In genomic region chr10:101630420-101630920, GRCh38 we compare ENCODE assay signal across 2 cellular contexts.
TF ChIP-seq lines count a peak whose summit lies in the region.

No MANE protein-coding gene starts in this region.

TF ChIP-seq in HepG2, 621 proteins besides CTCF, POLR2A, EP300 and RAD21:
- TF ChIP-seq ZNF549 (CRISPR knock-in tag; IDR thresholded peaks at IDR 0.05) (peak; percentile 81; the same call in 1 of the 2 replicates), ZNF10 (CRISPR knock-in tag; IDR thresholded peaks at IDR 0.05; ENCODE audit: borderline replicate concordance, low read depth) (no peak), TOPORS (CRISPR knock-in tag; IDR thresholded peaks at IDR 0.05) (no peak), ZBTB33 (CRISPR knock-in tag; IDR thresholded peaks at IDR 0.05) (peak; percentile 96), HNF4A (CRISPR knock-in tag; IDR thresholded peaks at IDR 0.05) (peak; percentile 58), MLLT10 (CRISPR knock-in tag; IDR thresholded peaks at IDR 0.05) (no peak), ZNF709 (CRISPR knock-in tag; IDR thresholded peaks at IDR 0.05) (peak; percentile 87; the same call in 1 of the 2 replicates), ZNF546 (CRISPR knock-in tag; conservative IDR thresholded peaks at IDR 0.05) (no peak), ZNF746 (CRISPR knock-in tag; IDR thresholded peaks at IDR 0.05) (no peak)
TF ChIP-seq in HepG2: peak in this region for 4.

TF ChIP-seq in H1, 55 proteins besides CTCF, POLR2A, EP300 and RAD21:
- TF ChIP-seq, protein P1, sequence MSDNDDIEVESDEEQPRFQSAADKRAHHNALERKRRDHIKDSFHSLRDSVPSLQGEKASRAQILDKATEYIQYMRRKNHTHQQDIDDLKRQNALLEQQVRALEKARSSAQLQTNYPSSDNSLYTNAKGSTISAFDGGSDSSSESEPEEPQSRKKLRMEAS (IDR thresholded peaks at IDR 0.05): no peak
- TF ChIP-seq ATF3 (IDR thresholded peaks at IDR 0.05; ENCODE audit: insufficient read depth, low read depth, low read length) (no peak), FOSL1 (IDR thresholded peaks at IDR 0.05; ENCODE audit: insufficient read depth, low read depth, low read length) (no peak), JUN (IDR thresholded peaks at IDR 0.05; ENCODE audit: low read depth, low read length) (no peak), BACH1 (IDR thresholded peaks at IDR 0.05; ENCODE audit: low read length) (no peak), PHF8 (conservative IDR thresholded peaks at IDR 0.05; ENCODE audit: low read depth, low read length) (no peak), CTBP2 (IDR thresholded peaks at IDR 0.05; ENCODE audit: borderline replicate concordance, insufficient read depth, insufficient read length, low read length) (no peak), RXRA (IDR thresholded peaks at IDR 0.05; ENCODE audit: insufficient read depth, low read depth, low read length) (no peak), TAF1 (IDR thresholded peaks at IDR 0.05; ENCODE audit: low read depth, low read length) (no peak), KDM5A (IDR thresholded peaks at IDR 0.05; ENCODE audit: low read length) (no peak), YY1 (IDR thresholded peaks at IDR 0.05; ENCODE audit: low read depth, low read length) (no peak), CBX5 (IDR thresholded peaks at IDR 0.05; ENCODE audit: low read depth, low read length) (no peak), TAF7 (optimal IDR thresholded peaks at IDR 0.05; ENCODE audit: borderline replicate concordance, low read depth, low read length) (no peak), SP1 (IDR thresholded peaks at IDR 0.05; ENCODE audit: low read depth, low read length) (no peak)
